8 cellular contexts compared by ENCODE assay signal in the genomic region with DNA sequence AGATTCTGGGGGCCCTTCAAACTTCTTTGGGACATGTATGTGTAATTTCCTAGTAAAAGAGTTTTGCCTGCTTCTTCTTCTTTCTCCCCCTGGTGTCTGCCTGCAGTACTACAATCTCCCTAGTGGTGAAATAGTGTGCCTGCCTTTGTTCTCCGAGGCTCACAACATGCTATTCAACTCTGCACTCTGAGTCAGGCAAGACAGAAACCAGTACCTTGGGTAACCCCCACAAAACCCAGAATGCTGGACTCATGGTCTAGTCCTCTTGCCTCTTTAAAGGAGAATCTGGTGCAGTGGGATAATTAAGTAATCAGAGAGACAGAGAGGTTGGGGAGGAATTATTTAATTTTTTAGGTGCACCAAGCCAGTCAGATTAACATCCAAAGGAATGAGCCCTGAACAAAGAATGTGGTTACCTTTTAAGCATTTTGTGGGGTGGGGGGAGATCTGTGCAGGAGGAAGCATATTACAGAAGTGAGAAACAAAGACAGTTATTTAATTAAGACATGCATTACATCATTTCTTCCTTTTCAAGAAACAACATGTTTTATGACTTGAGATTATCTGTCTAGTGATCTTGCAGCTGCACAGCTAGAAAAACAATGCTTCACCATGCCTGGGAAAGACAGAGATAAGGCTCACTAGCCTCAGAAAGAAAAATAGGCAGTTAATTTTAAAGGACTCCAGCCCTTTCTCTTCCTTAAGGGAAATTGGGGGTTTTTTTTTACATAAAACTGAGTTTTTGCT. TPM values are rescaled to one million over a fixed set of nuclear protein-coding genes. Genes with fewer than 3 reads are reported as not detected.
DNase-seq lines count a peak whose midpoint lies in the region; ATAC-seq and TF ChIP-seq lines count a peak whose summit lies in the region.

No MANE protein-coding gene starts in this region.

- no peak for TF ChIP-seq CTCF in activated B cell treated with CpG ODN at 0.5 μM for 24 hours (IDR thresholded peaks at IDR 0.05)
- TF ChIP-seq CTCF in chondrocyte (IDR thresholded peaks at IDR 0.05) = peak; percentile 82
- peak; percentile 57 for TF ChIP-seq CTCF in lung (IDR thresholded peaks at IDR 0.05; ENCODE audit: control extremely low read depth, extremely low read depth)

- H3K9me3 ChIP-seq in lung (ENCODE audit: control insufficient read depth in 2 of 2, insufficient read depth in 1 of 2, low read length in 1 of 2) = no peaks in the 10 kb centered on the region

- CTCF ChIA-PET in activated B cell treated with CpG ODN at 0.5 μM for 24 hours (lab: Charles Lee) = interaction anchor here (0.6 kb wide), 1 partner anchor 24 kb away, joined by 3 read pairs; no protein-coding TSS in a partner anchor

- DNase-seq in NCI-H2081 (lab: John Stamatoyannopoulos, UW) (peak; percentile 52 to 54), NCI-H2081 treated with DMSO at 0.1 percent for 48 hours (lab: John Stamatoyannopoulos, UW) (no peak), NCI-H1092 treated with DMSO at 0.1 percent for 48 hours (lab: John Stamatoyannopoulos, UW) (peak; percentile 55), activated B cell treated with CpG ODN at 0.5 μM for 24 hours (no peak), chondrocyte (ENCODE audit: low spot score) (no peak), lung (ENCODE audit: low spot score) (peak; percentile 51)
- peak; percentile 2 to 33 for DNase-seq in stimulated activated CD8-positive, alpha-beta memory T cell treated with anti-CD3 and anti-CD28 coated beads, Interleukin-4, amount 100 ng/mL, for 4 hours (ENCODE audit: low read depth in 2 of 2, low spot score in 1 of 2)

- H3K36me3 Mint-ChIP-seq in activated B cell treated with CpG ODN at 0.5 μM for 24 hours (ENCODE audit: low read depth) = no peaks in the 10 kb centered on the region
- H3K36me3 Mint-ChIP-seq in chondrocyte (ENCODE audit: low read depth) = no peaks in the 10 kb centered on the region

- WGBS in lung, 2 donors = 6 to 16% methylated on average over 1 of the region's 1 CpG

- POLR2A ChIA-PET in activated B cell treated with CpG ODN at 0.5 μM for 24 hours (lab: Charles Lee) = no interaction called here

- H3K4me1 Mint-ChIP-seq in activated B cell treated with CpG ODN at 0.5 μM for 24 hours = peaks cover 29% of the 10 kb centered on the region
- H3K4me1 Mint-ChIP-seq in chondrocyte (ENCODE audit: low read depth) = no peaks in the 10 kb centered on the region

- H3K9me3 Mint-ChIP-seq in activated B cell treated with CpG ODN at 0.5 μM for 24 hours (peaks cover 13% of the 10 kb centered on the region), chondrocyte (ENCODE audit: low read depth) (peaks cover 3% of the 10 kb centered on the region)

- no peak overlapping the region for H3K4me3 ChIP-seq in lung

- H3K27ac Mint-ChIP-seq in activated B cell treated with CpG ODN at 0.5 μM for 24 hours = peak overlapping the region; percentile 74
- no peak overlapping the region for H3K27ac Mint-ChIP-seq in chondrocyte (ENCODE audit: unreplicated experiment)

- H3K27me3 Mint-ChIP-seq in activated B cell treated with CpG ODN at 0.5 μM for 24 hours (peaks cover 3% of the 10 kb centered on the region), chondrocyte (ENCODE audit: low read depth) (peaks cover 20% of the 10 kb centered on the region)

- no peaks in the 10 kb centered on the region for H3K36me3 ChIP-seq in lung (ENCODE audit: control insufficient read depth in 2 of 2, insufficient read depth in 2 of 2, low read length in 2 of 2)

- H3K27ac ChIP-seq in lung (ENCODE audit: low read depth in 1 of 2, low read length in 1 of 2) = no peak overlapping the region

- H3K27me3 ChIP-seq in lung (ENCODE audit: control insufficient read depth, insufficient read depth) = no peaks in the 10 kb centered on the region

- H3K4me3 Mint-ChIP-seq in activated B cell treated with CpG ODN at 0.5 μM for 24 hours (no peak overlapping the region), chondrocyte (ENCODE audit: unreplicated experiment) (no peak overlapping the region)

- no peaks in the 10 kb centered on the region for H3K4me1 ChIP-seq in lung (ENCODE audit: control insufficient read depth in 2 of 2, insufficient read depth in 2 of 2, low read length in 2 of 2)

- ATAC-seq in HG02571 (IDR thresholded peaks at IDR 0.05; ENCODE audit: unreplicated experiment) (peak; percentile 81), activated B cell treated with CpG ODN at 0.5 μM for 24 hours (ENCODE audit: low read depth) (peak; percentile 96), lung (ENCODE audit: insufficient read depth, low FRiP score) (peak; percentile 77)

- intact Hi-C loops in activated B cell treated with CpG ODN at 0.5 μM for 24 hours (cut with micrococcal nuclease) = no loop called here

RNA-seq across cellular contexts. Expression of a gene that starts 11.0 kb away (rescaled TPM):
- total RNA-seq in activated B cell treated with CpG ODN at 0.5 μM for 24 hours (0.22 TPM in 1 of 2 replicates, not detected in the other), chondrocyte (not detected in 3 replicates), lung (100 to 1,000 TPM in 1 of 2 donors, 10 to 100 TPM in 1; 79.7 to 106 TPM)
- polyA plus RNA-seq in lung = 100 to 1,000 TPM in 1 of 2 donors, 10 to 100 TPM in 1; 36.2 to 163 TPM

RNA-seq across cellular contexts. Expression of a gene that starts 49.1 kb away (rescaled TPM):
- total RNA-seq in activated B cell treated with CpG ODN at 0.5 μM for 24 hours (not detected in 2 replicates), chondrocyte (0.20 TPM in 1 of 3 replicates, not detected in the others), lung (1 to 10 TPM; 1.8 to 3.9 TPM)
- under 1 TPM; 0.33 to 0.77 TPM for polyA plus RNA-seq in lung

Comparison
In these comparisons a context has a peak if more than half of its experiments do, and no peak if none do; other contexts are left out.
1. DNase-seq: peak in NCI-H2081 (2 of 2), NCI-H1092 treated with DMSO at 0.1 percent for 48 hours (single experiment), lung (single experiment) and stimulated activated CD8-positive, alpha-beta memory T cell treated with anti-CD3 and anti-CD28 coated beads, Interleukin-4, amount 100 ng/mL, for 4 hours (2 of 2); none in NCI-H2081 treated with DMSO at 0.1 percent for 48 hours (single experiment), activated B cell treated with CpG ODN at 0.5 μM for 24 hours (single experiment) and chondrocyte (single experiment).
2. RNA of a gene that starts 11.0 kb away (total RNA-seq): 79.7 to 106 TPM in lung; not detected in chondrocyte and 0.22 TPM in activated B cell treated with CpG ODN at 0.5 μM for 24 hours; every median in the first group is over 10 times any median in the second.
3. Peak in every context shown above with its lines, with median percentiles within 50 percentile points of each other: ATAC-seq.